Comparison of ENCODE assay signal across 10 cellular contexts in genomic region chr16:20866792-20867191, GRCh38. TPM values are rescaled to one million over a fixed set of nuclear protein-coding genes. Genes with fewer than 3 reads are reported as not detected.
DNase-seq lines count a peak whose midpoint lies in the region; TF ChIP-seq lines count a peak whose summit lies in the region.
"Had no signal": no experiment of that assay in that cellular context is flagged by ENCODE, and none has a peak within 500 bp of the region (broad histone marks: within the 10 kb centered on the region; RNA-seq: fewer than 3 reads in every experiment).

No MANE protein-coding gene starts in this region.

- H3K4me3 ChIP-seq in SJCRH30 (no peak overlapping the region), fibroblast of lung (replicated peaks in 1 of 4; ENCODE audit: control extremely low read depth in 1 of 4, insufficient read depth in 1 of 4, low read depth in 3 of 4, low read length in 4 of 4) (no peak overlapping the region), rectal smooth muscle tissue (ENCODE audit: low read length) (no peak overlapping the region)
- H3K4me3 ChIP-seq: MG63 had no signal

- H3K4me1 ChIP-seq in SJCRH30 (peaks cover 24% of the 10 kb centered on the region), fibroblast of lung (ENCODE audit: control insufficient read depth, extremely low read depth, insufficient read depth, low read length) (peaks cover 28% of the 10 kb centered on the region), rectal smooth muscle tissue (ENCODE audit: control insufficient read depth, insufficient read depth, low read length) (peaks cover 52% of the 10 kb centered on the region)

- no peak for TF ChIP-seq CTCF in fibroblast of lung (conservative IDR thresholded peaks at IDR 0.05 in 1 of 2, IDR thresholded peaks at IDR 0.05 in 1 of 2; ENCODE audit: low read depth in 1 of 2, low read length in 2 of 2)

- H3K36me3 ChIP-seq in SJCRH30 (no peaks in the 10 kb centered on the region), fibroblast of lung (ENCODE audit: control insufficient read depth, insufficient read depth, low read length) (peaks cover 3% of the 10 kb centered on the region), rectal smooth muscle tissue (ENCODE audit: control insufficient read depth, insufficient read depth, low read length) (no peaks in the 10 kb centered on the region)

- no peaks in the 10 kb centered on the region for H4K20me1 ChIP-seq in fibroblast of lung (ENCODE audit: control insufficient read depth, extremely low read depth, insufficient read depth, low read length)

- H3K79me2 ChIP-seq in fibroblast of lung (ENCODE audit: control insufficient read depth, insufficient read depth, low read length) = peaks cover 85% of the 10 kb centered on the region

- H3K4me2 ChIP-seq in fibroblast of lung (ENCODE audit: extremely low read depth, insufficient read depth, low read length) = no peak overlapping the region

- H3K27ac ChIP-seq in SJCRH30 (peak overlapping the region; percentile 89), fibroblast of lung (ENCODE audit: insufficient read depth, low read length) (peak overlapping the region; percentile 82), rectal smooth muscle tissue (ENCODE audit: low read depth, low read length) (peak overlapping the region; percentile 60)

- no peaks in the 10 kb centered on the region for H3K27me3 ChIP-seq in SJCRH30
- H3K27me3 ChIP-seq in fibroblast of lung (ENCODE audit: control insufficient read depth, insufficient read depth, low read length) = no peaks in the 10 kb centered on the region
- H3K27me3 ChIP-seq in rectal smooth muscle tissue (ENCODE audit: control insufficient read depth, insufficient read depth, low read length) = no peaks in the 10 kb centered on the region
- H3K27me3 ChIP-seq: MG63 had no signal

- no peak overlapping the region for H2AFZ ChIP-seq in fibroblast of lung (ENCODE audit: low read length)

- DNase-seq in D341Med (ENCODE audit: low spot score) (peak; percentile 31), SJCRH30 (no peak), fibroblast of lung (ENCODE audit: low read depth in 2 of 2) (peak in 1 of 2 donors; percentile 42), NCI-H2196 (lab: John Stamatoyannopoulos, UW; ENCODE audit: unreplicated experiment) (no peak), NCI-H226 (no peak), NOMO-1 (lab: John Stamatoyannopoulos, UW; ENCODE audit: unreplicated experiment in 2 of 2) (no peak), SIG-M5 (lab: John Stamatoyannopoulos, UW) (no peak)
- DNase-seq: NCI-H526 had no signal

- H3K9ac ChIP-seq in fibroblast of lung (ENCODE audit: insufficient read depth, low read length) (no peak overlapping the region), rectal smooth muscle tissue (ENCODE audit: low read length) (no peak overlapping the region)

- H3K9me3 ChIP-seq in SJCRH30 (replicated peaks) = no peaks in the 10 kb centered on the region
- H3K9me3 ChIP-seq in fibroblast of lung (ENCODE audit: control insufficient read depth, insufficient read depth, low read depth, low read length) = no peaks in the 10 kb centered on the region
- H3K9me3 ChIP-seq: MG63 had no signal

RNA-seq across cellular contexts. Expression of gene DCUN1D3, which starts 33.4 kb away (rescaled TPM):
- 5.6 and 7.8 TPM in 2 replicates for total RNA-seq in SJCRH30 (2014; rRNA removed; shearing (Covaris generic))
- total RNA-seq in fibroblast of lung = 30.8 and 42.8 TPM in 2 replicates
- 18.7 and 20.4 TPM in 2 replicates for polyA plus RNA-seq in fibroblast of lung
- polyA plus RNA-seq in fibroblast of lung (2012) = 13.6 and 17.0 TPM in 2 replicates
- 13.3 and 22.0 TPM in 2 replicates for polyA minus RNA-seq in fibroblast of lung (ENCODE audit: low replicate concordance)

RNA-seq across cellular contexts. Expression of gene LYRM1, which starts 33.8 kb away (rescaled TPM):
- total RNA-seq in SJCRH30 (2014; rRNA removed; shearing (Covaris generic)) = 13.4 and 15.3 TPM in 2 replicates
- total RNA-seq in fibroblast of lung = 87.1 and 131 TPM in 2 replicates
- polyA plus RNA-seq in fibroblast of lung = 54.9 and 55.3 TPM in 2 replicates
- polyA plus RNA-seq in fibroblast of lung (2012) = 39.0 and 42.7 TPM in 2 replicates
- polyA minus RNA-seq in fibroblast of lung (ENCODE audit: low replicate concordance) = 1.4 TPM in 2 replicates
